2 cellular contexts compared by ENCODE assay signal in the genomic region with DNA sequence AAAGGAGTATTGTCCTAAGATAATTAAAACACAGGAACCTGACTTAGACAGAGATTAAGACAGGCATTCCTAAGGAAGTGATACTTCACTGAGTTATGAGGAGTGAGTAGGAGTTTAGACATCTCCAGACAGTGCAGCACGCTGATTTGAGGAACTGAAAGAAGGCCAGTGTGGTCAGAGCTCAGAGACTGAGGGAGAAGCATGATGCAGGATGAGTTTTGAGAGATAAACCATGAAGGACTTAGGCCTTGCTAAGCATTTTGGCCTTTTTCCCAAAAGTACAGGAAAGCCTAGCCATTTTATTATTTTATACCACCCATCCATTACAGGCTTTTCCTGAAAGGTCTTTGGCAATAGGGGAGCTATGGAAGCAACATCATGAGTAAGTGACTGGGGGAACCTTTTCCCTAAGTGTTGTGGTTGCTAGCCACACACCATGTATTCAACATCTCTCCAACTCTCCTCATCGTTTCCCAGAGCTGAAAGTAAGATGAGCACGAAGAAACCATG.
TF ChIP-seq lines count a peak whose summit lies in the region.

No MANE protein-coding gene starts in this region.

TF ChIP-seq in IMR-90, 13 proteins besides CTCF, POLR2A, EP300 and RAD21 (continued from another document):
- TF ChIP-seq SMC3 (IDR thresholded peaks at IDR 0.05; ENCODE audit: low read depth, low read length): 0 out of 2 replicates have a peak, but pooled peaks have one; percentile 14
- no peak for TF ChIP-seq RCOR1 (IDR thresholded peaks at IDR 0.05; ENCODE audit: insufficient replicate concordance, low read length)
- peak; percentile 92 for TF ChIP-seq CEBPB (IDR thresholded peaks at IDR 0.05; ENCODE audit: low read depth, low read length)
- TF ChIP-seq ELK1 (IDR thresholded peaks at IDR 0.05; ENCODE audit: borderline replicate concordance, low read depth, low read length): no peak
- TF ChIP-seq MAFK (IDR thresholded peaks at IDR 0.05; ENCODE audit: low read depth, low read length): no peak
- no peak for TF ChIP-seq CHD1 (IDR thresholded peaks at IDR 0.05; ENCODE audit: low read depth, low read length)
- no peak for TF ChIP-seq MAZ (IDR thresholded peaks at IDR 0.05; ENCODE audit: borderline replicate concordance, low read depth, low read length)
- TF ChIP-seq, protein P1, sequence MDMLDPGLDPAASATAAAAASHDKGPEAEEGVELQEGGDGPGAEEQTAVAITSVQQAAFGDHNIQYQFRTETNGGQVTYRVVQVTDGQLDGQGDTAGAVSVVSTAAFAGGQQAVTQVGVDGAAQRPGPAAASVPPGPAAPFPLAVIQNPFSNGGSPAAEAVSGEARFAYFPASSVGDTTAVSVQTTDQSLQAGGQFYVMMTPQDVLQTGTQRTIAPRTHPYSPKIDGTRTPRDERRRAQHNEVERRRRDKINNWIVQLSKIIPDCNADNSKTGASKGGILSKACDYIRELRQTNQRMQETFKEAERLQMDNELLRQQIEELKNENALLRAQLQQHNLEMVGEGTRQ (IDR thresholded peaks at IDR 0.05; ENCODE audit: low read depth, low read length): no peak
- no peak for TF ChIP-seq NFE2L2 (IDR thresholded peaks at IDR 0.05; ENCODE audit: low read depth, low read length)
- no peak for TF ChIP-seq RFX5 (IDR thresholded peaks at IDR 0.05; ENCODE audit: low read depth, low read length)
- peak; percentile 17; the same call in 1 of the 2 replicates for TF ChIP-seq FOS (IDR thresholded peaks at IDR 0.05; ENCODE audit: low read depth, low read length)
- peak; percentile 72 for TF ChIP-seq BHLHE40 (IDR thresholded peaks at IDR 0.05; ENCODE audit: low read depth, low read length)
TF ChIP-seq in IMR-90: peak in this region for 5.

TF ChIP-seq in endothelial cell of umbilical vein, 7 proteins besides CTCF, POLR2A, EP300 and RAD21 (continued from another document):
- no peak for TF ChIP-seq MYC (IDR thresholded peaks at IDR 0.05; ENCODE audit: low read depth, low read length)
- TF ChIP-seq EZH2 (IDR thresholded peaks at IDR 0.05; ENCODE audit: borderline replicate concordance, low read depth, low read length, severe bottlenecking): no peak
- peak; percentile 36 for TF ChIP-seq POLR2AphosphoS5 (IDR thresholded peaks at IDR 0.05; ENCODE audit: insufficient read depth, low read depth, low read length)
- TF ChIP-seq FOS (IDR thresholded peaks at IDR 0.05; ENCODE audit: borderline replicate concordance, insufficient read depth, low read length): peak; percentile 49
- no peak for TF ChIP-seq JUN (IDR thresholded peaks at IDR 0.05; ENCODE audit: borderline replicate concordance, insufficient read depth, insufficient read length, low read depth)
- peak; percentile 74 for TF ChIP-seq GATA2 (IDR thresholded peaks at IDR 0.05; ENCODE audit: insufficient read depth, insufficient read length, low read depth, low read length)
